10 cellular contexts compared by ENCODE assay signal in genomic region chr4:57102050-57102564, GRCh38. TPM values are rescaled to one million over a fixed set of nuclear protein-coding genes. Genes with fewer than 3 reads are reported as not detected.
DNase-seq lines count a peak whose midpoint lies in the region; ATAC-seq and TF ChIP-seq lines count a peak whose summit lies in the region.
"Had no signal": no experiment of that assay in that cellular context is flagged by ENCODE, and none has a peak within 500 bp of the region (broad histone marks: within the 10 kb centered on the region; RNA-seq: fewer than 3 reads in every experiment).

No MANE protein-coding gene starts in this region.

- no peaks in the 10 kb centered on the region for H3K36me3 ChIP-seq in left lung
- H3K36me3 ChIP-seq in stomach smooth muscle (ENCODE audit: control insufficient read depth in 2 of 2, insufficient read depth in 2 of 2, low read length in 2 of 2): no peaks in the 10 kb centered on the region

- peaks cover 15 to 33% of the 10 kb centered on the region in 2 donors for H3K4me1 ChIP-seq in left lung
- peaks cover 51% of the 10 kb centered on the region for H3K4me1 ChIP-seq in stomach smooth muscle (ENCODE audit: control insufficient read depth, insufficient read depth, low read length)

- no peak for TF ChIP-seq CTCF in left lung (IDR thresholded peaks at IDR 0.05)

- peak; percentile 76 for DNase-seq in HT1080 (ENCODE audit: low read depth)
- DNase-seq in dedifferentiated amniotic fluid mesenchymal stem cell (ENCODE audit: extremely low spot score): peak; percentile 86
- DNase-seq in left lung: no peak
- DNase-seq in LoVo (ENCODE audit: low spot score): no peak
- DNase-seq in iPS-NIHi11 (ENCODE audit: low spot score): no peak
- DNase-seq: MG63; stimulated activated CD4-positive, alpha-beta T cell treated with anti-CD3 and anti-CD28 coated beads, Interleukin-4, amount 100 ng/mL, for 1 hour had no signal

- intact Hi-C loops in left lung (cut with DNase I): no loop called here

- peak overlapping the region; percentile 43 to 44 for H3K9ac ChIP-seq in stomach smooth muscle (ENCODE audit: low read length in 2 of 2)

- ATAC-seq in left lung: peak; percentile 56
- no peak for ATAC-seq in HG03520 (IDR thresholded peaks at IDR 0.05; ENCODE audit: unreplicated experiment)
- ATAC-seq in HG02759 (IDR thresholded peaks at IDR 0.05; ENCODE audit: unreplicated experiment): no peak

- H3K27me3 ChIP-seq in left lung (no peaks in the 10 kb centered on the region), stomach smooth muscle (ENCODE audit: control insufficient read depth in 1 of 2, insufficient read depth in 2 of 2, low read length in 2 of 2) (no peaks in the 10 kb centered on the region)
- H3K27me3 ChIP-seq: MG63 had no signal

- H3K9me3 ChIP-seq in left lung: no peaks in the 10 kb centered on the region
- H3K9me3 ChIP-seq in stomach smooth muscle (ENCODE audit: control insufficient read depth in 2 of 2, low read length in 2 of 2): no peaks in the 10 kb centered on the region
- H3K9me3 ChIP-seq: MG63 had no signal

- H3K27ac ChIP-seq in left lung (peak overlapping the region; percentile 20 to 44), stomach smooth muscle (ENCODE audit: low read length) (peak overlapping the region; percentile 93)

- H3K4me3 ChIP-seq in left lung (no peak overlapping the region), stomach smooth muscle (ENCODE audit: low read length in 2 of 2) (no peak overlapping the region)
- H3K4me3 ChIP-seq: MG63 had no signal

RNA-seq across cellular contexts. Expression of gene IGFBP7, which starts 8.1 kb away (rescaled TPM):
- total RNA-seq in HT1080 (2014; rRNA removed; shearing (Covaris generic)): 65.0 and 84.9 TPM in 2 replicates
- 245 and 257 TPM in 2 replicates for polyA plus RNA-seq in HT1080 (2015; cell fraction: cytosol; rRNA removed)
- polyA plus RNA-seq in HT1080 (2015; cell fraction: nucleus; rRNA removed): 242 and 275 TPM in 2 replicates
- total RNA-seq in left lung: 100 to 1,000 TPM; 438 to 527 TPM

Comparison
In these comparisons a context has a peak if more than half of its experiments do, and no peak if none do; other contexts are left out.
1. DNase-seq: peak in HT1080 (single experiment) and dedifferentiated amniotic fluid mesenchymal stem cell (single experiment); none in left lung (0 of 2), LoVo (single experiment) and iPS-NIHi11 (single experiment).